ENCODE assay signal across 1 cellular context in the genomic region with DNA sequence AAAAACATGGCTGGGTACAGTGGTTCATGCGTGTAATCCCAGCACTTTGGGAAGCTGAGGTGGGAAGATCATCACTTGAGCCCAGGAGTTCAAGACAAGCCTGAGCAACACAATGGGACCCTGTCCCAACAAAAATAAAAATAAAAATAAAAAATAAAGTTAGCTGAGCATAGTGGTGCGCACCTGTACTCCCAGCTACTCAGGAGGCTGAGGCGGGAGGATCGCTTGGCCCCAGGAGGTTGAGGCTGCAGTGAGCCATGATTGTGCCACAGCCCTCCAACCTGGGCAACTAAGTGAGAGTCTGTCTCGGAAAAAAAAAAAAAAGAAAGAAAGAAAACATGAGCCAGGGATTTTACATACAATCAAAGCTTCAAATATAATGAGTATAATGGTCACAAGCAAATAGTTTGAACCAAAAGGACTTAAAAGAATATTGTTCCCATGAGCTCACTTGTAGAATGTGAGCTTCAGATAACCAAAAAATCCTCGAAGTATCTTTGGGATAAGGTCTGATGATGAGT.
TF ChIP-seq lines count a peak whose summit lies in the region.

No MANE protein-coding gene starts in this region.

TF ChIP-seq in HepG2, 621 proteins besides CTCF, POLR2A, EP300 and RAD21:
- no peak for TF ChIP-seq GMEB1 (CRISPR knock-in tag; IDR thresholded peaks at IDR 0.05; ENCODE audit: borderline replicate concordance)
- TF ChIP-seq, protein P1, sequence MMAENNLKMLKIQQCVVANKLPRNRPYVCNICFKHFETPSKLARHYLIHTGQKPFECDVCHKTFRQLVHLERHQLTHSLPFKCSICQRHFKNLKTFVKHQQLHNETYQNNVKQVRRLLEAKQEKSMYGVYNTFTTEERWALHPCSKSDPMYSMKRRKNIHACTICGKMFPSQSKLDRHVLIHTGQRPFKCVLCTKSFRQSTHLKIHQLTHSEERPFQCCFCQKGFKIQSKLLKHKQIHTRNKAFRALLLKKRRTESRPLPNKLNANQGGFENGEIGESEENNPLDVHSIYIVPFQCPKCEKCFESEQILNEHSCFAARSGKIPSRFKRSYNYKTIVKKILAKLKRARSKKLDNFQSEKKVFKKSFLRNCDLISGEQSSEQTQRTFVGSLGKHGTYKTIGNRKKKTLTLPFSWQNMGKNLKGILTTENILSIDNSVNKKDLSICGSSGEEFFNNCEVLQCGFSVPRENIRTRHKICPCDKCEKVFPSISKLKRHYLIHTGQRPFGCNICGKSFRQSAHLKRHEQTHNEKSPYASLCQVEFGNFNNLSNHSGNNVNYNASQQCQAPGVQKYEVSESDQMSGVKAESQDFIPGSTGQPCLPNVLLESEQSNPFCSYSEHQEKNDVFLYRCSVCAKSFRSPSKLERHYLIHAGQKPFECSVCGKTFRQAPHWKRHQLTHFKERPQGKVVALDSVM (CRISPR knock-in tag; IDR thresholded peaks at IDR 0.05) = 0 out of 2 replicates have a peak, but pooled peaks have one; percentile 17
